Comparison of ENCODE assay signal across 19 cellular contexts in the genomic region with DNA sequence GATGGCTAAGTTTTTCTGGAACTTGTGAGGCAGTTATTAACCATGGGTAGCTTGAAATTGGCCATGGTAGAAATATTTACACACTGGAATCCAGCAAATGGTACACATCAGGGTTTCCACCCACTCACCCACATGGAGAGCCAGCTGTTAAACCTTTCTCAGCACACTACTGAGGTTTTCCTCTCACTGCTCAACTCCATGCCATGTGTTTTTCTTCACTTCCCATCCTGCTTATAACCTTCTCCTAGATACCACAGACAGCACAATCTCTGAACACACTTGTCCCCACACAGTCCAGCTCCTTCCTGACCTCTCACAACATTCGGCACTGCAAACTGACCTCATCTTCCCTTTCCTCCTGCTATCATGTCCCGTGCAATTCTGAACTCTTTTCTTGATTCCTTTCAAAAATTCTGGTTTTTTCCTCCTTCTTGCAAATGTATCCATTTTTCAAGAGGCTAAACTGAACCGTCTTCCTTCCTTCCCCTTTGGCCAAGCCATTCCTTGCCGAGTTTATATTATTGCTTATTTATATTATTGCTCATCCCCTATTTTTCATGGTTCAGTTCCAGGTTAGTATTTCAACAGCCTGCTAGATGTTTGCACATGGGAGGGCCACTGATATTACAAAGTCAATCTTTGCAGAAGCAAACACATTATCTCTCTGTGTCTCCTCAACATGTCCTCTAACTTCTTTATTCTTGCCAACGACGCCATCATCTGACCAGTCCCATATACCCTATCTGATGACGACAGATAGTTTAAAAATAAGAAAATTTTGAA.
DNase-seq lines count a peak whose midpoint lies in the region; ATAC-seq, FAIRE-seq and TF ChIP-seq lines count a peak whose summit lies in the region.
"Had no signal": no experiment of that assay in that cellular context is flagged by ENCODE, and none has a peak within 500 bp of the region (broad histone marks: within the 10 kb centered on the region; RNA-seq: fewer than 3 reads in every experiment).

No MANE protein-coding gene starts in this region.

- H3K36me3 ChIP-seq in brain microvascular endothelial cell (replicated peaks), result no peaks in the 10 kb centered on the region
- H3K36me3 ChIP-seq: neutrophil, transverse colon had no signal

- FAIRE-seq in islet of Langerhans (lab: Jason Lieb, UNC), result peak; percentile 21
- FAIRE-seq: frontal cortex had no signal

- ATAC-seq in HG02885 (IDR thresholded peaks at IDR 0.05; ENCODE audit: poor library complexity, unreplicated experiment), result no peak
- ATAC-seq: effector memory CD8-positive, alpha-beta T cell had no signal

- DNase-seq in AG04449 (ENCODE audit: low read depth, low spot score), result peak; percentile 34
- DNase-seq in HFF-Myc (ENCODE audit: extremely low read depth, low read depth), result peak; percentile 41
- DNase-seq in brain microvascular endothelial cell, result peak; percentile 2
- no peak for DNase-seq in NCI-H446 treated with DMSO at 0.1 percent for 48 hours (lab: John Stamatoyannopoulos, UW)
- no peak for DNase-seq in SK-N-DZ (ENCODE audit: low spot score)
- DNase-seq in NCI-H774 (lab: John Stamatoyannopoulos, UW), result no peak
- DNase-seq: activated naive CD8-positive, alpha-beta T cell treated with anti-CD3 and anti-CD28 coated beads, Interleukin-2, amount 10 ng/mL, durations not matched to agents 7 days and 5 days; cerebellar nuclear complex; effector memory CD8-positive, alpha-beta T cell; Kasumi-1; NCI-H82; retina; T1000; transverse colon had no signal

- H3K27ac ChIP-seq in brain microvascular endothelial cell, result peak overlapping the region; percentile 63
- H3K27ac ChIP-seq: neutrophil, SK-N-MC, transverse colon had no signal

- H3K27me3 ChIP-seq in brain microvascular endothelial cell (replicated peaks), result no peaks in the 10 kb centered on the region
- H3K27me3 ChIP-seq: neutrophil, transverse colon had no signal

- TF ChIP-seq CTCF in AG04449 (IDR thresholded peaks at IDR 0.05; ENCODE audit: insufficient read depth, low read length, missing control alignments), result no peak
- TF ChIP-seq CTCF in HFF-Myc (IDR thresholded peaks at IDR 0.05; ENCODE audit: low read depth, low read length, missing control alignments), result no peak
- TF ChIP-seq CTCF in brain microvascular endothelial cell (IDR thresholded peaks at IDR 0.05; ENCODE audit: low read depth, low read length, missing control alignments), result no peak

- in situ Hi-C loops in brain microvascular endothelial cell (cut with HindIII; ENCODE audit: low pct_ligation_motif_present, low sequenced_read_pairs), result no loop called here

- CTCF ChIA-PET in AG04449 (lab: Yijun Ruan, JAX), result interaction anchor here (1.0 kb wide), 1 partner anchor 202 kb away, joined by 3 read pairs; no protein-coding TSS in a partner anchor

- no peak overlapping the region for H3K4me3 ChIP-seq in AG04449 (ENCODE audit: low read depth, low read length)
- H3K4me3 ChIP-seq in HFF-Myc (replicated peaks; ENCODE audit: low read depth, low read length), result no peak overlapping the region
- H3K4me3 ChIP-seq in brain microvascular endothelial cell (ENCODE audit: low read depth, low read length), result no peak overlapping the region
- H3K4me3 ChIP-seq: SK-N-MC, transverse colon had no signal

- POLR2A ChIA-PET in AG04449 (lab: Yijun Ruan, JAX), result interaction anchor here (0.6 kb wide), 1 partner anchor 57 kb away, joined by 3 read pairs; no protein-coding TSS in a partner anchor

Comparison
In these comparisons a context has a peak if more than half of its experiments do, and no peak if none do; other contexts are left out.
1. DNase-seq: peak in AG04449 (single experiment), HFF-Myc (single experiment) and brain microvascular endothelial cell (single experiment); none in NCI-H446 treated with DMSO at 0.1 percent for 48 hours (single experiment), SK-N-DZ (single experiment) and NCI-H774 (single experiment).